24 cellular contexts compared by ENCODE assay signal in the genomic region with DNA sequence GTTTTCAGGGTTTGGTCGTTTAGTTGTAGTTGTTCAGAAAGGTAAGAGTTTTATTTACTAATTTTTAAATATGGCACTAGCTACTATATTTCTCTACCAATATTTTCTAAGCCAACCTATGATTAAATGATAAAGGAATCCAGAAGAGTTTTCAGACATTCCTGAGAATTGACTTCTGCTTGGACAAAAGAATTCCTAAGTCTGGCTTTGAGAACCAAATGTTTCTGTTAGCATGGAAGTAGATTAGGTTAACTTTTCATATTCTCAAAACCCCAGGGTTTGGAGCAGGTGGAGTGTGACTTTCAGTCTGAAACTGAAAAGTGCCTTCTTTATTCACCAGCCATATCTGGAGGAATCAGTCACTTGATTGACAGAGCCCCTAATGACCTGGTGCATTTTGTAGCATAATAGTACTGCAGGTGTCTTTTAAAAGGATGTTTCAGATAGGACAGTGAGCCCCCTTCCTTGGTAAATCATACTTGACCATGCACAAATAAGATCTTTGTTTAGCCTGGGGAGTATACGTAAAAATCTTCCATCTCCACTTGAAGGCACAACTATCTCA.
"Had no signal": no experiment of that assay in that cellular context is flagged by ENCODE, and none has a peak within 500 bp of the region (broad histone marks: within the 10 kb centered on the region; RNA-seq: fewer than 3 reads in every experiment).

No MANE protein-coding gene starts in this region.

- H3K4me1 Mint-ChIP-seq: naive thymus-derived CD4-positive, alpha-beta T cell; stimulated activated naive B cell treated with anti-CD40 and anti-IgM and Interleukin-4, amounts not matched to agents 10 μg/mL and 1 μg/mL and 100 μg/mL, for 72 hours; T-helper 17 cell had no signal

- H3K27me3 ChIP-seq: brain microvascular endothelial cell, gastroesophageal sphincter, heart right ventricle, neutrophil, thyroid gland had no signal

- H3K36me3 Mint-ChIP-seq: activated naive CD4-positive, alpha-beta T cell treated with anti-CD3 and anti-CD28 coated beads, Interleukin-2, amount 50 U/mL, for 72 hours; naive thymus-derived CD4-positive, alpha-beta T cell; stimulated activated naive B cell treated with anti-CD40 and anti-IgM and Interleukin-4, amounts not matched to agents 10 μg/mL and 1 μg/mL and 100 μg/mL, for 72 hours; WTC11 had no signal

- ATAC-seq: activated CD8-positive, alpha-beta T cell treated with anti-CD3 and anti-CD28 coated beads, Interleukin-2, amount 10 ng/mL, durations not matched to agents 7 days and 5 days; activated naive CD4-positive, alpha-beta T cell treated with anti-CD3 and anti-CD28 coated beads, Interleukin-2, amount 50 U/mL, for 72 hours; effector memory CD8-positive, alpha-beta T cell; gastroesophageal sphincter; heart right ventricle; left lobe of liver; naive thymus-derived CD4-positive, alpha-beta T cell; stimulated activated naive B cell treated with anti-CD40 and anti-IgM and Interleukin-4, amounts not matched to agents 10 μg/mL and 1 μg/mL and 100 μg/mL, for 72 hours; T-helper 17 cell; WTC11 had no signal

- H3K9me3 Mint-ChIP-seq: stimulated activated naive B cell treated with anti-CD40 and anti-IgM and Interleukin-4, amounts not matched to agents 10 μg/mL and 1 μg/mL and 100 μg/mL, for 72 hours; WTC11 had no signal

- H3K4me3 ChIP-seq: gastroesophageal sphincter, heart right ventricle, thyroid gland had no signal

- H3K4me3 Mint-ChIP-seq: activated CD8-positive, alpha-beta T cell treated with anti-CD3 and anti-CD28 coated beads, Interleukin-2, amount 10 ng/mL, durations not matched to agents 7 days and 5 days; dendritic cell treated with granulocyte-macrophage colony-stimulating factor and Interleukin-4, amounts not matched to agents 40 ng/mL and 50 ng/mL, for 4 days; effector memory CD8-positive, alpha-beta T cell; naive thymus-derived CD4-positive, alpha-beta T cell; stimulated activated naive B cell treated with anti-CD40 and anti-IgM and Interleukin-4, amounts not matched to agents 10 μg/mL and 1 μg/mL and 100 μg/mL, for 72 hours; T-helper 17 cell; WTC11 had no signal

- H3K27ac ChIP-seq: brain microvascular endothelial cell, gastroesophageal sphincter, heart right ventricle, neutrophil, parathyroid adenoma, thyroid gland had no signal

- H3K9me3 ChIP-seq: gastroesophageal sphincter, heart right ventricle, neutrophil, thyroid gland had no signal

- H3K4me1 ChIP-seq: gastroesophageal sphincter, heart right ventricle, parathyroid adenoma, thyroid gland had no signal

- DNase-seq: activated CD4-positive, alpha-beta T cell treated with anti-CD3 and anti-CD28 coated beads for 4 hours; activated CD8-positive, alpha-beta memory T cell treated with anti-CD3 and anti-CD28 coated beads, Interleukin-2, amount 50 U/mL, for 4 hours; activated CD8-positive, alpha-beta T cell treated with anti-CD3 and anti-CD28 coated beads, Interleukin-2, amount 10 ng/mL, durations not matched to agents 7 days and 5 days; activated effector memory CD4-positive, alpha-beta T cell treated with anti-CD3 and anti-CD28 coated beads, Interleukin-2, amount 50 U/mL, for 16 hours; activated T-cell treated with anti-CD3 and anti-CD28 coated beads, Interleukin-2, amount 50 U/mL, for 48 hours; amniotic stem cell; brain microvascular endothelial cell; effector memory CD8-positive, alpha-beta T cell; heart right ventricle; mammary epithelial cell; naive thymus-derived CD4-positive, alpha-beta T cell; retina; stimulated activated CD4-positive, alpha-beta T cell treated with anti-CD3 and anti-CD28 coated beads, Interleukin-15, amount 100 ng/mL, for 24 hours; stimulated activated CD4-positive, alpha-beta T cell treated with anti-CD3 and anti-CD28 coated beads, Interleukin-4, amount 100 ng/mL, for 1 hour; stimulated activated naive B cell treated with anti-CD40 and anti-IgM and Interleukin-4, amounts not matched to agents 10 μg/mL and 1 μg/mL and 100 μg/mL, for 72 hours; T-helper 17 cell; thyroid gland had no signal

- H3K9ac ChIP-seq: parathyroid adenoma had no signal

- H3K27ac Mint-ChIP-seq: activated CD8-positive, alpha-beta T cell treated with anti-CD3 and anti-CD28 coated beads, Interleukin-2, amount 10 ng/mL, durations not matched to agents 7 days and 5 days; activated naive CD4-positive, alpha-beta T cell treated with anti-CD3 and anti-CD28 coated beads, Interleukin-2, amount 50 U/mL, for 72 hours; dendritic cell treated with granulocyte-macrophage colony-stimulating factor and Interleukin-4, amounts not matched to agents 40 ng/mL and 50 ng/mL, for 4 days; effector memory CD8-positive, alpha-beta T cell; naive thymus-derived CD4-positive, alpha-beta T cell; stimulated activated naive B cell treated with anti-CD40 and anti-IgM and Interleukin-4, amounts not matched to agents 10 μg/mL and 1 μg/mL and 100 μg/mL, for 72 hours; T-helper 17 cell; WTC11 had no signal

- H3K27me3 Mint-ChIP-seq: dendritic cell treated with granulocyte-macrophage colony-stimulating factor and Interleukin-4, amounts not matched to agents 40 ng/mL and 50 ng/mL, for 4 days; effector memory CD8-positive, alpha-beta T cell; naive thymus-derived CD4-positive, alpha-beta T cell; stimulated activated naive B cell treated with anti-CD40 and anti-IgM and Interleukin-4, amounts not matched to agents 10 μg/mL and 1 μg/mL and 100 μg/mL, for 72 hours; T-helper 17 cell had no signal

- H3K36me3 ChIP-seq: brain microvascular endothelial cell, gastroesophageal sphincter, heart right ventricle, neutrophil, thyroid gland had no signal
